Comparison of ENCODE assay signal across 22 cellular contexts in the genomic region with DNA sequence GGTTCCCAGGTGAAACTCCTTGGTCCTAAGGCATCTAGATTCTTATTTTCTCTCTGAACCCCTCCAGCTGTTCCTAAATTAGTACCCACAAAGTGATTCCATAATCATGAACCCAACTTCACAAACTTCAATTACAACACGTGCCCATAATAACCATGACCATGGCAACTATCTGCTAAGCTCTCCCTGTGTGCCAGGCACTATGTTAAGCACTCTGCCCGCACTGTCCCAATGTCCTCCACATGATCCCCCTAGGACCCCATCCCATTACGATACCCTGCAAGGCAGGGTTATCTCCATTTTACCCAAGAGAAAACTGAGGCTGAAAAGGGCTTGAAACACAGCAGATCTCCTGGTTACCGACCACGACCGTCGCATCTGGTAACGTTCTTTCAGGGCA.
"Had no signal": no experiment of that assay in that cellular context is flagged by ENCODE, and none has a peak within 500 bp of the region (broad histone marks: within the 10 kb centered on the region; RNA-seq: fewer than 3 reads in every experiment).

No MANE protein-coding gene starts in this region.

- H3K4me1 Mint-ChIP-seq: neural crest cell, WTC11 had no signal

- H3K79me2 ChIP-seq: hepatocyte had no signal

- H3K27me3 ChIP-seq: ascending aorta, esophagus squamous epithelium, hepatocyte, suprapubic skin, transverse colon had no signal

- FAIRE-seq: islet of Langerhans, small intestine, TTC549 had no signal

- ATAC-seq: activated CD4-positive, alpha-beta T cell treated with anti-CD3 and anti-CD28 coated beads for 36 hours; activated CD8-positive, alpha-beta memory T cell treated with anti-CD3 and anti-CD28 coated beads, Interleukin-2, amount 10 ng/mL, durations not matched to agents 7 days and 5 days; left lobe of liver; WTC11 had no signal

- H3K4me1 ChIP-seq: ascending aorta had no signal

- DNase-seq: activated CD4-positive, alpha-beta T cell treated with anti-CD3 and anti-CD28 coated beads for 36 hours; activated CD4-positive, alpha-beta T cell treated with anti-CD3 and anti-CD28 coated beads, Interleukin-2, amount 50 U/mL, for 48 hours; activated CD8-positive, alpha-beta memory T cell treated with anti-CD3 and anti-CD28 coated beads, Interleukin-2, amount 10 ng/mL, durations not matched to agents 7 days and 5 days; dermis blood vessel endothelial cell; effector memory CD4-positive, alpha-beta T cell; esophagus squamous epithelium; mammary epithelial cell; midbrain; small intestine; stimulated activated CD4-positive, alpha-beta T cell treated with anti-CD3 and anti-CD28 coated beads, Interleukin-15, amount 100 ng/mL, for 24 hours; stimulated activated CD4-positive, alpha-beta T cell treated with anti-CD3 and anti-CD28 coated beads, Interleukin-2, amount 100 ng/mL, for 48 hours; transverse colon had no signal

- H3K27ac Mint-ChIP-seq: activated CD4-positive, alpha-beta T cell treated with anti-CD3 and anti-CD28 coated beads for 36 hours; activated CD8-positive, alpha-beta memory T cell treated with anti-CD3 and anti-CD28 coated beads, Interleukin-2, amount 10 ng/mL, durations not matched to agents 7 days and 5 days; stimulated activated naive CD8-positive, alpha-beta T cell treated with anti-CD3 and anti-CD28 coated beads, Interleukin-15, Interleukin-2, amounts not matched to agents 100 ng/mL and 50 ng/mL, for 24 hours; T-helper 2 cell treated with Interferon-gamma antibody and Interleukin-4, amounts not matched to agents 5 μg/mL and 100 μg/mL, for 36 hours; WTC11 had no signal

- H3K27ac ChIP-seq: ascending aorta, esophagus squamous epithelium, hepatocyte, transverse colon had no signal

- H3K4me3 Mint-ChIP-seq: activated CD4-positive, alpha-beta T cell treated with anti-CD3 and anti-CD28 coated beads for 36 hours; activated CD8-positive, alpha-beta memory T cell treated with anti-CD3 and anti-CD28 coated beads, Interleukin-2, amount 10 ng/mL, durations not matched to agents 7 days and 5 days; neural crest cell; stimulated activated naive CD8-positive, alpha-beta T cell treated with anti-CD3 and anti-CD28 coated beads, Interleukin-15, Interleukin-2, amounts not matched to agents 100 ng/mL and 50 ng/mL, for 24 hours; T-helper 2 cell treated with Interferon-gamma antibody and Interleukin-4, amounts not matched to agents 5 μg/mL and 100 μg/mL, for 36 hours; WTC11 had no signal

- H2AFZ ChIP-seq: hepatocyte had no signal

- H3K36me3 ChIP-seq: ascending aorta, esophagus squamous epithelium, suprapubic skin, transverse colon had no signal

- H3K4me2 ChIP-seq: hepatocyte had no signal

- H3K27me3 Mint-ChIP-seq: activated CD4-positive, alpha-beta T cell treated with anti-CD3 and anti-CD28 coated beads for 36 hours; activated CD8-positive, alpha-beta memory T cell treated with anti-CD3 and anti-CD28 coated beads, Interleukin-2, amount 10 ng/mL, durations not matched to agents 7 days and 5 days; stimulated activated naive CD8-positive, alpha-beta T cell treated with anti-CD3 and anti-CD28 coated beads, Interleukin-15, Interleukin-2, amounts not matched to agents 100 ng/mL and 50 ng/mL, for 24 hours had no signal

- H3K4me3 ChIP-seq: ascending aorta, esophagus squamous epithelium, hepatocyte, suprapubic skin, transverse colon had no signal
